ENCODE assay signal across 8 cellular contexts in the genomic region with DNA sequence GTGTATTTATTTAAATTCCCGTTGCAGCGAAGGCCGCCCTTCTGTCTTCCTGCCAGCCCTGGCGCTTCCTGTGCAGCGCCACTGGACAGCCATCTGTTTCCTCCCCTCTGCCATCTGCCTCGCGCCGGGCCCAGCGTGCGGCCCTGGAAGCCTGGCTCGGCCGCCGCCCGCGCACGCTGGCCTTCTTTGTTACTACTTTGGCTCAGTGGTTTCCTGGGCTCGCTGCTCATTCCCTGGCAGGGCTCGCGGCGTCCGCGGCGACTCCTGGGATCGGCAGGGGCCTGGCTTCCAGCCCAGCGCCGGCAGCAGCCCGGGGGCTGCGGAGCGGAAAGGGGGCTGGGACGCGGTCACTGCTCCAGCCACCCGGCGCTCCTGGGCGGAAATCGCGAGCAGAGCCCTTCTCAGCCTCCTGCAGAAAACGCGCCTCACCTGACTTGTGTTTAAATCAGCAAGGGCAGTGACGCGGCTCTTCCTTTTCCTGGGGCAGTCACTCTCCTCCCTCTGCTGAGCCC. TPM values are rescaled to one million over a fixed set of nuclear protein-coding genes. Genes with fewer than 3 reads are reported as not detected.
A peak's percentile ranks its signal among the peaks of the same experiment; 100 is the strongest.
DNase-seq lines count a peak whose midpoint lies in the region; ATAC-seq and TF ChIP-seq lines count a peak whose summit lies in the region.

No MANE protein-coding gene starts in this region.

- intact Hi-C loops in esophagus muscularis mucosa (cut with DNase I) = loop anchor here (2.0 kb wide), 1 partner anchor 67 kb away; no protein-coding TSS in a partner anchor

- H3K27ac ChIP-seq in OCI-LY1 (ENCODE audit: low read depth, low read length, poor library complexity, severe bottlenecking) (peak overlapping the region; percentile 91), esophagus muscularis mucosa (replicated peaks in 1 of 4) (peak overlapping the region; percentile 72 to 83 (median 82))

- H3K4me1 ChIP-seq in OCI-LY1 (ENCODE audit: insufficient read depth, low read length, severe bottlenecking) = peaks cover 65% of the 10 kb centered on the region
- H3K4me1 ChIP-seq in esophagus muscularis mucosa = peaks cover 25 to 34% (median 31%) of the 10 kb centered on the region in 4 donors

- H2AFZ ChIP-seq in OCI-LY1 (ENCODE audit: low read length) = no peak overlapping the region

- peaks cover 15% of the 10 kb centered on the region for H3F3A ChIP-seq in OCI-LY1 (ENCODE audit: insufficient read depth, low read length)

- H4K20me1 ChIP-seq in OCI-LY1 (ENCODE audit: insufficient read depth, low read length) = no peaks in the 10 kb centered on the region

- WGBS in esophagus muscularis mucosa = 0% methylated on average over 15 of the region's 40 CpGs

- no peaks in the 10 kb centered on the region for H3K27me3 ChIP-seq in OCI-LY1 (ENCODE audit: insufficient read depth, low read length)
- H3K27me3 ChIP-seq in esophagus muscularis mucosa = no peaks in the 10 kb centered on the region

- H3K36me3 Mint-ChIP-seq in stimulated activated naive CD8-positive, alpha-beta T cell treated with anti-CD3 and anti-CD28 coated beads, Interleukin-15, Interleukin-2, amounts not matched to agents 100 ng/mL and 50 ng/mL, for 24 hours (ENCODE audit: low read depth) = peaks cover 14% of the 10 kb centered on the region

- H3K4me3 ChIP-seq in AG09309 (ENCODE audit: control insufficient read depth, low read depth, low read length) = peak overlapping the region; percentile 40
- H3K4me3 ChIP-seq in OCI-LY1 (ENCODE audit: low read depth, low read length, poor library complexity, severe bottlenecking) = peak overlapping the region; percentile 57
- H3K4me3 ChIP-seq in esophagus muscularis mucosa = peak overlapping the region; percentile 55 to 59 (median 57)

- no peaks in the 10 kb centered on the region for H3K27me3 Mint-ChIP-seq in stimulated activated naive CD8-positive, alpha-beta T cell treated with anti-CD3 and anti-CD28 coated beads, Interleukin-15, Interleukin-2, amounts not matched to agents 100 ng/mL and 50 ng/mL, for 24 hours

- H3K9me2 ChIP-seq in OCI-LY1 (ENCODE audit: low read depth, low read length) = no peaks in the 10 kb centered on the region

- H3K9me3 ChIP-seq in OCI-LY1 (ENCODE audit: low read length) = no peaks in the 10 kb centered on the region
- no peaks in the 10 kb centered on the region for H3K9me3 ChIP-seq in esophagus muscularis mucosa

- peak overlapping the region; percentile 71 for H3K9ac ChIP-seq in OCI-LY1 (ENCODE audit: low read length)

- peaks cover 76% of the 10 kb centered on the region for H3K4me1 Mint-ChIP-seq in stimulated activated naive CD8-positive, alpha-beta T cell treated with anti-CD3 and anti-CD28 coated beads, Interleukin-15, Interleukin-2, amounts not matched to agents 100 ng/mL and 50 ng/mL, for 24 hours (ENCODE audit: low read depth)

- peak overlapping the region; percentile 99 for H3K27ac Mint-ChIP-seq in stimulated activated naive CD8-positive, alpha-beta T cell treated with anti-CD3 and anti-CD28 coated beads, Interleukin-15, Interleukin-2, amounts not matched to agents 100 ng/mL and 50 ng/mL, for 24 hours

- no peak for DNase-seq in AG09309 (ENCODE audit: low read depth)
- DNase-seq in activated T-cell treated with anti-CD3 and anti-CD28 coated beads, Interleukin-2, amount 50 U/mL, for 48 hours = peak; percentile 70 to 72
- DNase-seq in esophagus muscularis mucosa (ENCODE audit: extremely low spot score) = no peak
- peak; percentile 73 for DNase-seq in mucosa of gallbladder (ENCODE audit: low spot score)

- TF ChIP-seq POLR2A in GM19099 (IDR thresholded peaks at IDR 0.05; ENCODE audit: extremely low read depth, insufficient read length, low read depth) = peak; percentile 54
- no peak for TF ChIP-seq POLR2A in esophagus muscularis mucosa (IDR thresholded peaks at IDR 0.05; ENCODE audit: low read depth)

- H3K4me2 ChIP-seq in OCI-LY1 (ENCODE audit: low read length) = peak overlapping the region; percentile 73

- H3K4me3 Mint-ChIP-seq in stimulated activated naive CD8-positive, alpha-beta T cell treated with anti-CD3 and anti-CD28 coated beads, Interleukin-15, Interleukin-2, amounts not matched to agents 100 ng/mL and 50 ng/mL, for 24 hours = peak overlapping the region; percentile 88

- H3K9me3 Mint-ChIP-seq in stimulated activated naive CD8-positive, alpha-beta T cell treated with anti-CD3 and anti-CD28 coated beads, Interleukin-15, Interleukin-2, amounts not matched to agents 100 ng/mL and 50 ng/mL, for 24 hours = no peaks in the 10 kb centered on the region

- peaks cover 3% of the 10 kb centered on the region; the same call in 1 of the 2 replicates for H3K79me2 ChIP-seq in OCI-LY1 (ENCODE audit: insufficient read depth, low read length)

- TF ChIP-seq CTCF in AG09309 (IDR thresholded peaks at IDR 0.05; ENCODE audit: control insufficient read depth, insufficient read depth, low read depth, low read length, missing control alignments) (no peak), OCI-LY1 (IDR thresholded peaks at IDR 0.05; ENCODE audit: low read length) (no peak), esophagus muscularis mucosa (IDR thresholded peaks at IDR 0.05) (no peak)

- TF ChIP-seq EP300 in esophagus muscularis mucosa (IDR thresholded peaks at IDR 0.05) = no peak

- ATAC-seq in HG03354 (IDR thresholded peaks at IDR 0.05; ENCODE audit: poor library complexity, severe bottlenecking, unreplicated experiment) = peak; percentile 73

- no peaks in the 10 kb centered on the region for H3K36me3 ChIP-seq in OCI-LY1 (ENCODE audit: insufficient read depth, low read length)
- H3K36me3 ChIP-seq in esophagus muscularis mucosa = no peaks in the 10 kb centered on the region

RNA-seq across cellular contexts. Expression of gene CMTM7, which starts 9.9 kb away (rescaled TPM):
- total RNA-seq in esophagus muscularis mucosa (10 to 100 TPM in 1 of 4 donors, 1 to 10 TPM in 3; 8.2 to 10.8 (median 8.5) TPM), mucosa of gallbladder (19.3 TPM)

Comparison
In these comparisons a context has a peak if more than half of its experiments do, and no peak if none do; other contexts are left out.
1. DNase-seq: peak in activated T-cell treated with anti-CD3 and anti-CD28 coated beads, Interleukin-2, amount 50 U/mL, for 48 hours (2 of 2) and mucosa of gallbladder (single experiment); none in AG09309 (single experiment) and esophagus muscularis mucosa (single experiment).
2. Peak in every context shown above with its lines, with median percentiles within 50 percentile points of each other: H3K4me3 ChIP-seq.